In the genomic region with DNA sequence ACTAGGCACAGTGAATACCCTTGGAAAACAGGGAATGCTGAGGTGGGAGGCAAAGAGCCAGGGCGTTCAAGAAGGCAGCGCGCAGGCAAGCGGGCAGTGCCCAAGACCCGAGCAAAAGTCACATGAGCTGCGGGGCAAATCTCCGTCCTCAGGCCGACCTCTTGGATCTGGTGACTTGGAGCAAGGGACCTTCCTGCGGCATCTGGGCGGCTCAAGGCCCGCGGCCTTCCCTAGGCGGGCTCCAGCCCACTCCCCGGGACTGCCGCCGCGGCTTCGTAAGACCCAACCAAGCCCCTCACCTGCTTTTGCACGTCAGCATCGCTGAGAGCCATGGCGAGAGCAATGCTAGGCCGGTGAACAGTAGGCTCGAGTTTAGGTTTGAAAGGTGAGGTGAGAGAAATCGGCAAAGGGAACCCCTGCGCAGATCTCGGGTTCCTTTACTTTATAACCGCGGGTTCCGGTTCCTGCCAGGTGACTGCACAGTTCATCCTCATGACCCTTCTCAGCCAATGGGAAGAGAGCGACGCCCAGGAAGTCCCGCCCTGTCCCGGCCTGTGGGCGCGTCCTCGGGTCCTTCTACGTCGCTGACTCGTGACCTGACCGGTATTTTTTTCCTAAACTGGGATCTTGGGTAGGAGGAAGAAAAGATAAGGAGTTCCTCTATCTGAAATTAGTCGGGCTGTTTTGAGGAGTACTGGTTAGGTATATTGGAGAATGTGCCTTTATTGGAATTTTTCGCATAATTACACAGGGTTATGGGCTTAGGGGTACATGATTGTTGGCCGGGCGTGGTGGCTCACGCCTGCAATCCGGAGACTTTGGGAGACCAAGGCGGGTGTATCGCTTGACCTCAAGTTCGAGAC, we compare ENCODE assay signal across 8 cellular contexts. TPM values are rescaled to one million over a fixed set of nuclear protein-coding genes. Genes with fewer than 3 reads are reported as not detected.
DNase-seq lines count a peak whose midpoint lies in the region; ATAC-seq and TF ChIP-seq lines count a peak whose summit lies in the region.

A gene (minus strand): TSS at position 446 of the 863 bp plus-strand sequence. CDS start 114 bp downstream, at position 332.

- H3K4me1 ChIP-seq in left lung = peaks cover 10 to 44% of the 10 kb centered on the region in 2 donors

- TF ChIP-seq CTCF in C4-2B (conservative IDR thresholded peaks at IDR 0.05) = no peak
- TF ChIP-seq CTCF in left lung (IDR thresholded peaks at IDR 0.05) = no peak

- H3K27ac ChIP-seq in C4-2B = peak within 1 kb of the TSS; percentile 81
- H3K27ac ChIP-seq in left lung = peak within 1 kb of the TSS; percentile 89 to 96

- peak; percentile 100 for ATAC-seq in GM19395 (IDR thresholded peaks at IDR 0.05; ENCODE audit: unreplicated experiment)
- peak; percentile 97 for ATAC-seq in HG03565 (IDR thresholded peaks at IDR 0.05; ENCODE audit: unreplicated experiment)
- ATAC-seq in left lung = peak; percentile 100

- DNase-seq in NCI-H774 (lab: John Stamatoyannopoulos, UW) (peak; percentile 93), dermis blood vessel endothelial cell (peak; percentile 98), left lung (peak; percentile 92 to 97)
- DNase-seq in activated CD4-positive, alpha-beta T cell treated with anti-CD3 and anti-CD28 coated beads, Interleukin-2, amount 50 U/mL, for 4 hours = peak; percentile 92 to 93
- peak; percentile 84 to 95 for DNase-seq in stimulated activated CD4-positive, alpha-beta T cell treated with anti-CD3 and anti-CD28 coated beads, Interleukin-2, amount 100 ng/mL, for 48 hours

- intact Hi-C loops in left lung (cut with DNase I) = no loop called here

- H3K27me3 ChIP-seq in left lung = no peaks in the 10 kb centered on the region

- H3K36me3 ChIP-seq in left lung = peaks cover 0 to 27% of the 10 kb centered on the region in 2 donors

- no peaks in the 10 kb centered on the region for H3K9me3 ChIP-seq in left lung

- peak within 1 kb of the TSS; percentile 94 to 99 for H3K4me3 ChIP-seq in left lung

RNA-seq across cellular contexts. Expression of the gene that starts here (rescaled TPM):
- total RNA-seq in dermis blood vessel endothelial cell (139 and 140 TPM in 2 replicates), left lung (100 to 1,000 TPM; 140 TPM)

Comparison
In these comparisons a context has a peak if more than half of its experiments do, and no peak if none do; other contexts are left out.
1. Peak in every context shown above with its lines: DNase-seq, ATAC-seq, H3K4me3 ChIP-seq and H3K27ac ChIP-seq.